ENCODE assay signal across 8 cellular contexts in the genomic region with DNA sequence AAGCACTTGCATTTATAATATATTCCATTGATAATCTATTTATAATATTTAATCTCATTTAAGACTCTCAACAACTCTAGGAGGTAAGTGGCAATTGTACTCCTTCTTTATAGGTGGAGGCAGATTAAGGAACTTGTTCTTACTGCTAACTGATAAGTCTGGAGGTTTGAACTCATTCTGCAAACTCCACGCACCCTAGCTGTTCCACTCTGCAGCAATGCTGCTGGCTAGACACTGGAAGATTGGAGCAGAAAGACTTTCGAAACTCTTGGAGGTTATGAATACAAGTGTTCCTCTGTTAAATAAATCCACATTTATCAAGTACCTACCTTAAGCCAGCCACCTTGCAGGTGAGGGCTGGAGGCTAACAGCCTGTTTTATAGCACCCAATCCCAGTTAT. TPM values are rescaled to one million over a fixed set of nuclear protein-coding genes. Genes with fewer than 3 reads are reported as not detected.
DNase-seq lines count a peak whose midpoint lies in the region; ATAC-seq and TF ChIP-seq lines count a peak whose summit lies in the region.

No MANE protein-coding gene starts in this region.

- DNase-seq in NCI-H1105 treated with DMSO at 0.1 percent for 48 hours (lab: John Stamatoyannopoulos, UW): peak; percentile 37
- DNase-seq in NCI-H1105 (lab: John Stamatoyannopoulos, UW): no peak
- no peak for DNase-seq in MG63
- no peak for DNase-seq in breast epithelium (ENCODE audit: low spot score in 2 of 2)
- peak; percentile 16 for DNase-seq in myocyte (ENCODE audit: low read depth)
- DNase-seq in NCI-H2196 (lab: John Stamatoyannopoulos, UW; ENCODE audit: unreplicated experiment): no peak
- no peak for DNase-seq in GM19238 (ENCODE audit: insufficient read length, low spot score)

- TF ChIP-seq POLR2A in breast epithelium (IDR thresholded peaks at IDR 0.05): no peak

- H3K27ac ChIP-seq in breast epithelium: no peak overlapping the region

- H3K9me3 ChIP-seq in MG63 (no peaks in the 10 kb centered on the region), breast epithelium (no peaks in the 10 kb centered on the region)

- no peak for ATAC-seq in GM21723 (IDR thresholded peaks at IDR 0.05; ENCODE audit: unreplicated experiment)

- H3K4me1 ChIP-seq in breast epithelium: no peaks in the 10 kb centered on the region

- peak overlapping the region; percentile 94 for H3K4me3 ChIP-seq in MG63
- peak overlapping the region; percentile 82 to 97 (median 97) for H3K4me3 ChIP-seq in breast epithelium

- TF ChIP-seq CTCF in breast epithelium (IDR thresholded peaks at IDR 0.05): no peak

- intact Hi-C loops in breast epithelium (cut with DNase I; ENCODE audit: low total_unique reads): no loop called here

- H3K36me3 ChIP-seq in MG63: no peaks in the 10 kb centered on the region; the same call in 1 of the 2 replicates
- no peaks in the 10 kb centered on the region for H3K36me3 ChIP-seq in breast epithelium

- H3K27me3 ChIP-seq in MG63 (no peaks in the 10 kb centered on the region), breast epithelium (no peaks in the 10 kb centered on the region)

RNA-seq across cellular contexts. Expression of gene HDAC2, which starts 0.8 kb away (rescaled TPM):
- 163 and 407 TPM in 2 replicates for total RNA-seq in MG63 (2014; rRNA removed; shearing (Covaris generic); ENCODE audit: low replicate concordance)
- total RNA-seq in breast epithelium: 10 to 100 TPM; 37.9 to 66.5 (median 63.5) TPM
- 59.6 and 67.4 TPM in 2 replicates for total RNA-seq in myocyte
- polyA plus RNA-seq in myocyte (2012): 84.5 TPM

Comparison
In these comparisons a context has a peak if more than half of its experiments do, and no peak if none do; other contexts are left out.
1. DNase-seq: peak in NCI-H1105 treated with DMSO at 0.1 percent for 48 hours (single experiment) and myocyte (single experiment); none in NCI-H1105 (single experiment), MG63 (single experiment), breast epithelium (0 of 2), NCI-H2196 (single experiment) and GM19238 (single experiment).